In genomic region chr16:11794447-11794846, GRCh38 we compare ENCODE assay signal across 1 cellular context.
TF ChIP-seq lines count a peak whose summit lies in the region.

No MANE protein-coding gene starts in this region.

TF ChIP-seq in GM12878, 131 proteins besides CTCF, POLR2A, EP300 and RAD21:
- TF ChIP-seq CHD1 (IDR thresholded peaks at IDR 0.05; ENCODE audit: low read depth, low read length) (no peak), USF1 (IDR thresholded peaks at IDR 0.05; ENCODE audit: borderline replicate concordance, extremely low read length, insufficient read depth, low read depth, low read length) (no peak), EED (IDR thresholded peaks at IDR 0.05; ENCODE audit: low read depth) (no peak), GABPA (IDR thresholded peaks at IDR 0.05; ENCODE audit: low read depth) (no peak), NR2F1 (conservative IDR thresholded peaks at IDR 0.05) (no peak), POLR2AphosphoS2 (IDR thresholded peaks at IDR 0.05; ENCODE audit: low read depth, low read length) (no peak), ZBTB40 (IDR thresholded peaks at IDR 0.05; ENCODE audit: borderline replicate concordance) (no peak), CHD4 (IDR thresholded peaks at IDR 0.05) (no peak), YBX1 (IDR thresholded peaks at IDR 0.05) (no peak), CREM (IDR thresholded peaks at IDR 0.05; ENCODE audit: low read depth) (no peak), RELB (IDR thresholded peaks at IDR 0.05; ENCODE audit: low read depth) (no peak), CEBPB (IDR thresholded peaks at IDR 0.05; ENCODE audit: borderline replicate concordance in 1 of 2, low read depth in 2 of 2, low read length in 2 of 2) (no peak), ZNF217 (IDR thresholded peaks at IDR 0.05) (no peak), SMC3 (IDR thresholded peaks at IDR 0.05; ENCODE audit: borderline replicate concordance, low read length) (no peak), NR2C1 (IDR thresholded peaks at IDR 0.05) (no peak)
